26 cellular contexts compared by ENCODE assay signal in genomic region chr4:185998791-185999190, GRCh38.
DNase-seq lines count a peak whose midpoint lies in the region; ATAC-seq and TF ChIP-seq lines count a peak whose summit lies in the region.
"Had no signal": no experiment of that assay in that cellular context is flagged by ENCODE, and none has a peak within 500 bp of the region (broad histone marks: within the 10 kb centered on the region; RNA-seq: fewer than 3 reads in every experiment).

No MANE protein-coding gene starts in this region.

- TF ChIP-seq CTCF in ascending aorta (IDR thresholded peaks at IDR 0.05) (no peak), left ventricle myocardium inferior (IDR thresholded peaks at IDR 0.05; ENCODE audit: borderline replicate concordance) (no peak), tibial artery (IDR thresholded peaks at IDR 0.05) (no peak)

- DNase-seq in NCI-H748 (lab: John Stamatoyannopoulos, UW; ENCODE audit: unreplicated experiment) (peak; percentile 1), NCI-H748 treated with DMSO at 0.1 percent for 48 hours (lab: John Stamatoyannopoulos, UW) (no peak), ascending aorta (ENCODE audit: low spot score in 2 of 2) (no peak), left ventricle myocardium inferior (no peak), tibial artery (no peak), COR-L47 (lab: John Stamatoyannopoulos, UW) (no peak), GM19240 (ENCODE audit: insufficient read length, low spot score) (no peak)
- DNase-seq: activated CD4-positive, alpha-beta T cell treated with anti-CD3 and anti-CD28 coated beads, Interleukin-2, amount 50 U/mL, for 48 hours; activated CD8-positive, alpha-beta memory T cell treated with anti-CD3 and anti-CD28 coated beads, Interleukin-2, amount 50 U/mL, for 4 hours; activated naive CD4-positive, alpha-beta T cell treated with anti-CD3 and anti-CD28 coated beads, Interleukin-2, amount 50 U/mL, for 16 hours; CD4-positive, CD25-positive, alpha-beta regulatory T cell; cerebellar nuclear complex; HFFc6; Karpas-422; kidney; NCI-H146; NCI-H226; NCI-H69; sigmoid colon; stimulated activated naive B cell treated with anti-CD40 and anti-IgM and Interleukin-4, amounts not matched to agents 10 μg/mL and 1 μg/mL and 100 μg/mL, for 72 hours; T-helper 1 cell had no signal

- H3K27me3 ChIP-seq in ascending aorta (no peaks in the 10 kb centered on the region), left ventricle myocardium inferior (ENCODE audit: low read depth) (no peaks in the 10 kb centered on the region), tibial artery (no peaks in the 10 kb centered on the region)
- H3K27me3 ChIP-seq: sigmoid colon had no signal

- H3K27ac ChIP-seq in ascending aorta (peak overlapping the region; percentile 62 to 68), left ventricle myocardium inferior (replicated peaks) (peak overlapping the region; percentile 74), tibial artery (peak overlapping the region; percentile 76 to 86)
- H3K27ac ChIP-seq: HL-60, suprapubic skin had no signal

- H3K4me1 ChIP-seq in ascending aorta, result peaks cover 0 to 21% of the 10 kb centered on the region in 2 donors
- H3K4me1 ChIP-seq in left ventricle myocardium inferior, result peaks cover 22% of the 10 kb centered on the region
- peaks cover 0 to 69% (median 18%) of the 10 kb centered on the region in 4 donors for H3K4me1 ChIP-seq in tibial artery
- H3K4me1 ChIP-seq: suprapubic skin had no signal

- H3K9me3 ChIP-seq in ascending aorta (no peaks in the 10 kb centered on the region), left ventricle myocardium inferior (replicated peaks) (no peaks in the 10 kb centered on the region), tibial artery (no peaks in the 10 kb centered on the region)
- H3K9me3 ChIP-seq: sigmoid colon, suprapubic skin had no signal

- no peak for ATAC-seq in HG02884 (IDR thresholded peaks at IDR 0.05; ENCODE audit: unreplicated experiment)
- ATAC-seq: activated CD4-positive, CD25-positive, alpha-beta regulatory T cell treated with anti-CD3 and anti-CD28 coated beads, Interleukin-2, amount 50 U/mL, for 24 hours; stimulated activated naive B cell treated with anti-CD40 and anti-IgM and Interleukin-4, amounts not matched to agents 10 μg/mL and 1 μg/mL and 100 μg/mL, for 72 hours had no signal

- H3K36me3 ChIP-seq in ascending aorta (no peaks in the 10 kb centered on the region), left ventricle myocardium inferior (no peaks in the 10 kb centered on the region), tibial artery (no peaks in the 10 kb centered on the region)
- H3K36me3 ChIP-seq: sigmoid colon, suprapubic skin had no signal

- intact Hi-C loops in ascending aorta (cut with DNase I) (no loop called here), left ventricle myocardium inferior (cut with micrococcal nuclease) (no loop called here), tibial artery (cut with DNase I; ENCODE audit: low total_unique reads) (no loop called here)

- H3K4me3 ChIP-seq in ascending aorta (no peak overlapping the region), left ventricle myocardium inferior (no peak overlapping the region), tibial artery (no peak overlapping the region)
- H3K4me3 ChIP-seq: lung, sigmoid colon, suprapubic skin had no signal
